Comparison of ENCODE assay signal across 16 cellular contexts in the genomic region with DNA sequence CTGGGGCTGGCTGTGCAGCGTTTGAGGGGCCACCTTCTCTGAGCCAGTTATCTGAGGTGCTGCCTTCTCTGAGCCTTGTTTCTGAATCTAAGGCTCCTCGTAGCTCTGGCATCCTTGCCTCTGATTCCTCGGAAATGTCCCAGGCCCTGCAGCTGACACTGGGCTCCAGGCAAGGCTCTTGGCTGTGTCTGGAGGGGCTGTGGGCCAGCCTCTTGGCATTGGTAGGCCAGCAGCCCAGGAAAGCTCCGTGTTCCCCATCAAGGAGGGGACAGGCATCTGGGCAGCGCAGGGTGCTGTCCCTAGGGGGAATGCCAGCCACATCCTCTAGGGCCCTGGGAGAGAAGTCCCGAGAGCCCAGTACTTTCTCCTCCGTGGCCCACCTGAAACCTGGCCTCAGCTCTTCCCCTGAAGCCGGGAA. TPM values are rescaled to one million over a fixed set of nuclear protein-coding genes. Genes with fewer than 3 reads are reported as not detected.
DNase-seq lines count a peak whose midpoint lies in the region; ATAC-seq and TF ChIP-seq lines count a peak whose summit lies in the region.
"Had no signal": no experiment of that assay in that cellular context is flagged by ENCODE, and none has a peak within 500 bp of the region (broad histone marks: within the 10 kb centered on the region; RNA-seq: fewer than 3 reads in every experiment).

No MANE protein-coding gene starts in this region.

- peak overlapping the region; percentile 1 to 35 for H3K4ac ChIP-seq in mesenchymal stem cell (ENCODE audit: low read depth in 1 of 2, low read length in 2 of 2)

- peak overlapping the region in 1 of 2 experiments; percentile 53 for H3K14ac ChIP-seq in mesenchymal stem cell (ENCODE audit: low read length in 2 of 2)

- no peaks in the 10 kb centered on the region for H3K36me3 Mint-ChIP-seq in MCF 10A (ENCODE audit: insufficient read depth, unreplicated experiment)
- no peaks in the 10 kb centered on the region for H3K36me3 Mint-ChIP-seq in activated T-cell treated with anti-CD3 and anti-CD28 coated beads, Interleukin-2, amount 50 U/mL, for 72 hours (ENCODE audit: insufficient read depth in 2 of 2)
- H3K36me3 Mint-ChIP-seq: type B pancreatic cell had no signal

- H3K23ac ChIP-seq in mesenchymal stem cell (ENCODE audit: low read length in 2 of 2), result no peak overlapping the region

- H2BK5ac ChIP-seq in mesenchymal stem cell (ENCODE audit: low read depth, low read length, poor library complexity, severe bottlenecking), result no peak overlapping the region

- POLR2A ChIA-PET in MCF 10A (lab: Yijun Ruan, JAX), result interaction anchor here (0.8 to 8.8 kb wide), 11 partner anchors 12 to 587 kb away, joined by 3 to 113 read pairs (median 19); a partner anchor contains a TSS
- POLR2A ChIA-PET in GM10248 (lab: Yijun Ruan, JAX), result no interaction called here

- CTCF ChIA-PET in MCF 10A (lab: Yijun Ruan, JAX), result interaction anchor here (0.6 to 7.8 kb wide), 8 partner anchors 12 to 632 kb away, joined by 3 to 99 read pairs (median 24); a partner anchor contains a TSS
- CTCF ChIA-PET in GM10248 (lab: Yijun Ruan, JAX), result interaction anchor here (1.4 to 9.9 kb wide), 5 partner anchors 9 to 295 kb away, joined by 4 to 126 read pairs (median 32); no protein-coding TSS in a partner anchor

- no peak overlapping the region for H3K27ac Mint-ChIP-seq in MCF 10A (ENCODE audit: low read depth, unreplicated experiment)
- H3K27ac Mint-ChIP-seq in activated T-cell treated with anti-CD3 and anti-CD28 coated beads, Interleukin-2, amount 50 U/mL, for 72 hours, result no peak overlapping the region
- H3K27ac Mint-ChIP-seq: B cell; naive thymus-derived CD4-positive, alpha-beta T cell had no signal

- H3K4me1 ChIP-seq in mesenchymal stem cell (ENCODE audit: control insufficient read depth, insufficient read depth, low read depth, low read length), result peaks cover 30% of the 10 kb centered on the region
- peaks cover 8 to 38% (median 23%) of the 10 kb centered on the region in 6 donors for H3K4me1 ChIP-seq in spleen

- intact Hi-C loops in MCF 10A (cut with micrococcal nuclease) (no loop called here), spleen (cut with DNase I; ENCODE audit: low total_unique reads) (no loop called here)

- H3K9me3 ChIP-seq in mesenchymal stem cell (ENCODE audit: control insufficient read depth, low read length) (no peaks in the 10 kb centered on the region), spleen (peaks cover 0 to 5% (median 0%) of the 10 kb centered on the region in 8 donors)

- peak overlapping the region; percentile 56 to 79 for H3K18ac ChIP-seq in mesenchymal stem cell (ENCODE audit: low read depth in 1 of 2, low read length in 2 of 2)

- H2AFZ ChIP-seq in mesenchymal stem cell (ENCODE audit: low read depth, low read length), result no peak overlapping the region
- H2AFZ ChIP-seq: hepatocyte had no signal

- H2BK120ac ChIP-seq in mesenchymal stem cell (ENCODE audit: low read depth, low read length), result peak overlapping the region; percentile 39

- H3K36me3 ChIP-seq in H7 (replicated peaks; ENCODE audit: control insufficient read depth, insufficient read depth, low read length) (no peaks in the 10 kb centered on the region), mesenchymal stem cell (ENCODE audit: control insufficient read depth in 1 of 2, insufficient read depth in 2 of 2, low read depth in 1 of 2, low read length in 2 of 2) (no peaks in the 10 kb centered on the region), spleen (no peaks in the 10 kb centered on the region)

- peak overlapping the region; percentile 23 for H2AK5ac ChIP-seq in mesenchymal stem cell (ENCODE audit: low read length, severe bottlenecking)

- H3K27me3 ChIP-seq in H7 (ENCODE audit: control insufficient read depth, insufficient read depth, low read length) (no peaks in the 10 kb centered on the region; the same call in 1 of the 2 replicates), mesenchymal stem cell (ENCODE audit: control insufficient read depth in 1 of 2, insufficient read depth in 1 of 2, low read length in 2 of 2) (peaks cover 4% of the 10 kb centered on the region in 2 experiments), spleen (replicated peaks in 1 of 7) (peaks cover 0 to 4% (median 0%) of the 10 kb centered on the region in 7 donors)
- H3K27me3 ChIP-seq: hepatocyte had no signal

- no peak overlapping the region for H2BK15ac ChIP-seq in mesenchymal stem cell (ENCODE audit: low read depth, poor library complexity, severe bottlenecking)

- no peaks in the 10 kb centered on the region for H3K9me3 Mint-ChIP-seq in MCF 10A (ENCODE audit: unreplicated experiment)
- H3K9me3 Mint-ChIP-seq in activated T-cell treated with anti-CD3 and anti-CD28 coated beads, Interleukin-2, amount 50 U/mL, for 72 hours, result no peaks in the 10 kb centered on the region
- H3K9me3 Mint-ChIP-seq: activated T-cell treated with anti-CD3 and anti-CD28 coated beads, Interleukin-2, amount 50 U/mL, for 4 hours; naive thymus-derived CD4-positive, alpha-beta T cell; type B pancreatic cell had no signal

- BruUV-seq in MCF 10A (replicated peaks; lab: Mats Ljungman, UMichigan), result no TSS peak

- 91% methylated on average over 8 of the region's 8 CpGs for WGBS in mesenchymal stem cell
- 77 to 98% (median 87%) methylated on average over 6 to 8 of the region's 8 CpGs for WGBS in spleen, 5 donors

- H3K79me1 ChIP-seq in mesenchymal stem cell (replicated peaks; ENCODE audit: low read length, poor library complexity, severe bottlenecking), result no peaks in the 10 kb centered on the region

- no peak overlapping the region for H3K4me2 ChIP-seq in mesenchymal stem cell (ENCODE audit: low read length, poor library complexity, severe bottlenecking)
- H3K4me2 ChIP-seq: hepatocyte had no signal

- peak overlapping the region; percentile 59 to 72 for H2BK12ac ChIP-seq in mesenchymal stem cell (ENCODE audit: low read length in 2 of 2)

- TF ChIP-seq CTCF in MCF 10A (IDR thresholded peaks at IDR 0.05; ENCODE audit: unreplicated experiment), result no peak
- no peak for TF ChIP-seq CTCF in spleen (IDR thresholded peaks at IDR 0.05 in 8 of 11, conservative IDR thresholded peaks at IDR 0.05 in 3 of 11)
- TF ChIP-seq CTCF in GM10248 (IDR thresholded peaks at IDR 0.05; ENCODE audit: control extremely low read depth, extremely low read depth, low read depth, missing control alignments), result no peak

- no peak overlapping the region for H3K4me3 ChIP-seq in H7 (ENCODE audit: insufficient read depth, low read depth, low read length)
- peak overlapping the region in 1 of 2 experiments; percentile 26 for H3K4me3 ChIP-seq in mesenchymal stem cell (ENCODE audit: insufficient read depth in 1 of 2, low read depth in 1 of 2, low read length in 2 of 2)
- no peak overlapping the region for H3K4me3 ChIP-seq in spleen
- H3K4me3 ChIP-seq: hepatocyte had no signal

- TF ChIP-seq POLR2A in spleen (IDR thresholded peaks at IDR 0.05), result no peak

- H3K27me3 Mint-ChIP-seq in MCF 10A (ENCODE audit: insufficient read depth, unreplicated experiment), result no peaks in the 10 kb centered on the region
- H3K27me3 Mint-ChIP-seq in activated T-cell treated with anti-CD3 and anti-CD28 coated beads, Interleukin-2, amount 50 U/mL, for 72 hours (ENCODE audit: low read depth), result peaks cover 6% of the 10 kb centered on the region
- H3K27me3 Mint-ChIP-seq: type B pancreatic cell had no signal

- DNase-seq in H7 (peak; percentile 55), MCF 10A (ENCODE audit: unreplicated experiment) (peak; percentile 30), mesenchymal stem cell (no peak), spleen (peak; percentile 67), T-helper 1 cell (no peak), GM10248 (ENCODE audit: extremely low spot score) (no peak), MV-4-11 (lab: John Stamatoyannopoulos, UW) (no peak)
- no peak for DNase-seq in activated T-cell treated with anti-CD3 and anti-CD28 coated beads, Interleukin-2, amount 50 U/mL, for 72 hours
- DNase-seq: activated CD4-positive, alpha-beta T cell treated with anti-CD3 and anti-CD28 coated beads for 48 hours; activated T-cell treated with anti-CD3 and anti-CD28 coated beads, Interleukin-2, amount 50 U/mL, for 4 hours; DMS153; NCI-H1930 had no signal

- peak overlapping the region; percentile 73 for H4K8ac ChIP-seq in mesenchymal stem cell (ENCODE audit: low read length)

- H3K27ac ChIP-seq in mesenchymal stem cell (ENCODE audit: low read length, poor library complexity, severe bottlenecking) (peak overlapping the region; percentile 25), spleen (no peak overlapping the region)

- peaks cover 45% of the 10 kb centered on the region for H3K4me1 Mint-ChIP-seq in MCF 10A (ENCODE audit: insufficient read depth, unreplicated experiment)
- H3K4me1 Mint-ChIP-seq in activated T-cell treated with anti-CD3 and anti-CD28 coated beads, Interleukin-2, amount 50 U/mL, for 72 hours (ENCODE audit: low read depth), result peaks cover 14% of the 10 kb centered on the region

- H3K4me3 Mint-ChIP-seq in MCF 10A (ENCODE audit: unreplicated experiment), result no peak overlapping the region
- no peak overlapping the region for H3K4me3 Mint-ChIP-seq in activated T-cell treated with anti-CD3 and anti-CD28 coated beads, Interleukin-2, amount 50 U/mL, for 72 hours
- H3K4me3 Mint-ChIP-seq: activated T-cell treated with anti-CD3 and anti-CD28 coated beads, Interleukin-2, amount 50 U/mL, for 4 hours; B cell; naive thymus-derived CD4-positive, alpha-beta T cell; type B pancreatic cell had no signal

- peak overlapping the region; percentile 37 for H3K9ac ChIP-seq in mesenchymal stem cell (ENCODE audit: low read length)

- ATAC-seq in activated T-cell treated with anti-CD3 and anti-CD28 coated beads, Interleukin-2, amount 50 U/mL, for 72 hours (replicated peaks in 1 of 2), result no peak
- ATAC-seq: activated T-cell treated with anti-CD3 and anti-CD28 coated beads, Interleukin-2, amount 50 U/mL, for 4 hours; naive thymus-derived CD4-positive, alpha-beta T cell had no signal

- H4K91ac ChIP-seq in mesenchymal stem cell (ENCODE audit: low read length), result peak overlapping the region; percentile 44

RNA-seq across cellular contexts. Expression of a gene that starts 40.7 kb away (rescaled TPM):
- 27.9 and 33.2 TPM in 2 replicates for total RNA-seq in H7 (2014; rRNA removed; shearing (Covaris generic))
- total RNA-seq in MCF 10A (2022), result 19.7 and 25.5 TPM in 2 replicates
- 12.1 TPM for polyA plus RNA-seq in mesenchymal stem cell (2013, experiment 1 of 2)
- 12.5 TPM for polyA plus RNA-seq in mesenchymal stem cell (2013, experiment 2 of 2)
- 10 to 100 TPM; 11.5 to 26.5 (median 19.1) TPM for total RNA-seq in spleen
- 1 to 10 TPM; 3.8 to 5.3 (median 4.2) TPM for polyA plus RNA-seq in spleen
- total RNA-seq in activated T-cell treated with anti-CD3 and anti-CD28 coated beads, Interleukin-2, amount 50 U/mL, for 72 hours, result 10 to 100 TPM; 17.8 to 23.7 TPM

Comparison
In these comparisons a context has a peak if more than half of its experiments do, and no peak if none do; other contexts are left out.
1. DNase-seq: peak in H7 (single experiment), MCF 10A (single experiment) and spleen (single experiment); none in mesenchymal stem cell (single experiment), T-helper 1 cell (0 of 5), GM10248 (single experiment), activated T-cell treated with anti-CD3 and anti-CD28 coated beads, Interleukin-2, amount 50 U/mL, for 72 hours (0 of 2) and MV-4-11 (single experiment).